1 cellular context compared by ENCODE assay signal in the genomic region with DNA sequence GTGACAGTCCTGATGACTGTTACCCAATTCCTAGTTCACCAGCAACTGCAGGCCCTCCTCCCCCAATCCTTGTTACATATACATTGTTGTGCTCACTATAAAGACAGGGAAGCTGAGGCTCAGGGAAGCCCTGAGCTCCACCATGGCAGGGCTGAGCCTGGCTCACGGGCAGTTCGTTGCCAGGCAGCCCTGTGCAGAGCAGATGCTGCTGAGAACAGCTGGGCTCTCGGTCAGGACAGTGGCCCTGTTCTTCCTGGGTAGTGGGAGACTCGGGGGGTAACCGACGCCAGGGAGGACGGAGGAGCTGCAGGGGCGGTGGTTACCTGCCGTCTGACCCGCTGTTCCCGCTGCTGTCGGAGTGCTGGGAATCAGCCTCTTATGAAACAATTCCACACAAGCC.
TF ChIP-seq lines count a peak whose summit lies in the region.

No MANE protein-coding gene starts in this region.

TF ChIP-seq in IMR-90, 13 proteins besides CTCF, POLR2A, EP300 and RAD21:
- TF ChIP-seq MXI1 (IDR thresholded peaks at IDR 0.05; ENCODE audit: borderline replicate concordance, low read depth, low read length) (no peak), ELK1 (IDR thresholded peaks at IDR 0.05; ENCODE audit: borderline replicate concordance, low read depth, low read length) (no peak), BHLHE40 (IDR thresholded peaks at IDR 0.05; ENCODE audit: low read depth, low read length) (no peak), RCOR1 (IDR thresholded peaks at IDR 0.05; ENCODE audit: insufficient replicate concordance, low read length) (no peak), MAZ (IDR thresholded peaks at IDR 0.05; ENCODE audit: borderline replicate concordance, low read depth, low read length) (no peak), MAFK (IDR thresholded peaks at IDR 0.05; ENCODE audit: low read depth, low read length) (no peak)
